Comparison of ENCODE assay signal across 8 cellular contexts in the genomic region with DNA sequence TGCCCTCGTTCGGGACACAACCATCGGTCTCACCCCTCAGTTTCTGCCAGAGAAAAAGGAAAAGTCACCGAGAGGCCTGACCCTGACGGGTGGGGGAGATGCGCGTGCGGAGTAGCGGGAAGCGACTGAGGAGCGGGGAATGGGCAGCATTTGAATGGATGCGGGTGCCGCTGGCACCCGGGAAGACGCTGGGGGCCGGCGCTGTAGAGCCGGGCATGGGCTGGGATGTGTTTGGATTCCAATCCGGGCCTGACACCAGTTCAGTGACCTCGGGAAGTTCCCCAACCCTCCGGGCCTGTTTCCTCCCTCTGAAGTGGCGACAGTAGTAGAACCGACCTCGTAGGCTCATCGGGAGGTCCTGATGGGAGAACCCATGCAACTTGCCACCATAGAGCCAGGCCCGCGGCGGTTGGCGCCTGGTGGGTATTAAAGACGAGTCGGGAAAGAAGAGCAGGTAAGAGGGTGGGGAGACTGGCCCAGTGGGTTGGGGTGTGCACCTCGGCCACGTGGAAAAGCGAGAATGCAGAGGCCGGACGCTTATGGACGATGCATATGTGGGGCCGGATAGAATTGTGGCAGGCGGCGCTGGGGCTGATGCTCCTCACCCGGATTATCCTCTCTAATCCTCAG. TPM values are rescaled to one million over a fixed set of nuclear protein-coding genes. Genes with fewer than 3 reads are reported as not detected.
DNase-seq lines count a peak whose midpoint lies in the region; ATAC-seq and TF ChIP-seq lines count a peak whose summit lies in the region.

No MANE protein-coding gene starts in this region.

- DNase-seq in GM06990 (ENCODE audit: extremely low read depth, insufficient read length) (no peak), RPMI8226 (peak; percentile 29), body of pancreas (peak in 3 of 4 donors; percentile 13 to 17 (median 16)), kidney glomerular epithelial cell (lab: John Stamatoyannopoulos, UW) (peak; percentile 56), germinal center (ENCODE audit: low spot score) (no peak)
- DNase-seq in stimulated activated CD4-positive, alpha-beta T cell treated with anti-CD3 and anti-CD28 coated beads, Interleukin-1b, Interleukin-23, amount 100 ng/mL, for 4 hours (ENCODE audit: low read depth in 2 of 2): peak; percentile 19 to 30

- TF ChIP-seq POLR2A in body of pancreas (IDR thresholded peaks at IDR 0.05): no peak

- TF ChIP-seq CTCF in GM06990 (IDR thresholded peaks at IDR 0.05; ENCODE audit: insufficient read depth, low read length, poor library complexity, severe bottlenecking): no peak
- no peak for TF ChIP-seq CTCF in body of pancreas (IDR thresholded peaks at IDR 0.05)

- ATAC-seq in HG02588 (IDR thresholded peaks at IDR 0.05; ENCODE audit: unreplicated experiment) (peak; percentile 5), body of pancreas (peak; percentile 10), GM18519 (IDR thresholded peaks at IDR 0.05; ENCODE audit: low FRiP score, unreplicated experiment) (no peak)

- intact Hi-C loops in body of pancreas (cut with DNase I): no loop called here

- H3K27me3 ChIP-seq in GM06990 (replicated peaks; ENCODE audit: control insufficient read depth, insufficient read depth, low read length) (no peaks in the 10 kb centered on the region), body of pancreas (no peaks in the 10 kb centered on the region)

- peaks cover 10% of the 10 kb centered on the region for H3K4me1 ChIP-seq in body of pancreas

- H3K36me3 ChIP-seq in GM06990 (ENCODE audit: control insufficient read depth, insufficient read depth, low read length) (no peaks in the 10 kb centered on the region; the same call in 1 of the 2 replicates), body of pancreas (replicated peaks in 1 of 2; ENCODE audit: insufficient read depth in 1 of 2, low read depth in 2 of 2) (no peaks in the 10 kb centered on the region)

- 34 to 61% methylated on average over 28 to 40 of the region's 41 CpGs for WGBS in body of pancreas, 2 donors

- peak overlapping the region; percentile 98 for H3K4me3 ChIP-seq in GM06990 (replicated peaks; ENCODE audit: low read depth, low read length)
- H3K4me3 ChIP-seq in body of pancreas: peak overlapping the region; percentile 10 to 57

- peak overlapping the region in 3 of 4 donors; percentile 21 to 76 (median 55) for H3K27ac ChIP-seq in body of pancreas

- H3K9me3 ChIP-seq in body of pancreas: no peaks in the 10 kb centered on the region

RNA-seq across cellular contexts. Expression of a gene that starts 0.6 kb away (rescaled TPM):
- total RNA-seq in body of pancreas: 1 to 10 TPM; 2.9 to 3.3 TPM

Comparison
In these comparisons a context has a peak if more than half of its experiments do, and no peak if none do; other contexts are left out.
1. DNase-seq: peak in RPMI8226 (single experiment), body of pancreas (3 of 4), kidney glomerular epithelial cell (single experiment) and stimulated activated CD4-positive, alpha-beta T cell treated with anti-CD3 and anti-CD28 coated beads, Interleukin-1b, Interleukin-23, amount 100 ng/mL, for 4 hours (2 of 2); none in GM06990 (single experiment) and germinal center (single experiment).